8 cellular contexts compared by ENCODE assay signal in the genomic region with DNA sequence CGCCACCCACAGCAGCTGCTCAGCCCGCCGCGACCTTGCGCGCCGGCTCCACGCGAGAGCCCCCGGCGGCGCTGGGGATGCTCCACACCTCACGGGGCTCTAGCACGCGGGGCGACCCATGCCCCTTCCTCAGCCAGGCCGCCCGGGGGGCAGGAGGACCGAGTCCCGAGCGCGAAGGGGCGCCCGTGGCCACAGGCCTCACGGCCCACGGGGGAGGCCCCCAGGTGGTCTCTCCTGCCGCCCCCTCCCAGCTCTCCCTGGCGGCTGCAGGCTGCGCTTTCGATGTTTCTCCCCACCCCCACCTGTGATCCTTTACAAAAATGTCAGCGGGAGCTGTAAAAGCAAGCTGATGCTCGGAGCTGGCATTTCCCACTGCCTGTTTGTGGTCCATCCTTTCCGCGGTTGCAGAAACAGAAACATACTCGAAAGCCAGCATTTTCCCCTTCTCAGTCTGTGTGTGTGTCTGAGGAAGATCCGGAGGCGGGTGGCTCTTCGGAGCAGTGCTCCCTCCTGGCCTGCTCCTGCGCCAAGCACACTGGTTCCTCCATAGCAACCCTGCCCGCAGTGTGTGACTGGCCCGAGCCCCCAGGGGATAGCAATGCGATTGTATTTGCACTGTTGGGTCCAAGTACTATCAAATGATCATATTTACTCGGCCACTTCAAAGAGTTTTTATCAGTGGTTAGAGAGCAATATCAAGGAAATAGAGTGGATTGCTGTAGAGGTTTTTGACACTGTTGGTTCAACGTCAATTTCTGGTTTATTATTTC. TPM values are rescaled to one million over a fixed set of nuclear protein-coding genes. Genes with fewer than 3 reads are reported as not detected.
A peak's percentile ranks its signal among the peaks of the same experiment; 100 is the strongest.
DNase-seq lines count a peak whose midpoint lies in the region; ATAC-seq and TF ChIP-seq lines count a peak whose summit lies in the region.

No MANE protein-coding gene starts in this region.

- H3K27me3 ChIP-seq in RWPE2 (ENCODE audit: insufficient read depth, poor library complexity, severe bottlenecking) (peaks cover 35% of the 10 kb centered on the region), neuron (ENCODE audit: insufficient read depth, low read length) (no peaks in the 10 kb centered on the region)

- peak overlapping the region; percentile 97 for H2AFZ ChIP-seq in neuron (ENCODE audit: low read depth, low read length)

- H3K9me3 ChIP-seq in RWPE2 (ENCODE audit: severe bottlenecking) (no peaks in the 10 kb centered on the region), neuron (ENCODE audit: low read length) (peaks cover 12% of the 10 kb centered on the region)

- TF ChIP-seq CTCF in C4-2B (conservative IDR thresholded peaks at IDR 0.05) (peak; percentile 60), RWPE2 (IDR thresholded peaks at IDR 0.05; ENCODE audit: poor library complexity, severe bottlenecking) (peak; percentile 23), epithelial cell of esophagus (IDR thresholded peaks at IDR 0.05; ENCODE audit: insufficient read depth, low read depth, low read length, missing control alignments) (no peak)

- ATAC-seq in RWPE2 (ENCODE audit: low read depth) (no peak), GM21515 (IDR thresholded peaks at IDR 0.05; ENCODE audit: unreplicated experiment) (no peak), HG03139 (IDR thresholded peaks at IDR 0.05; ENCODE audit: unreplicated experiment) (no peak)

- peak; percentile 21 for DNase-seq in H4 (ENCODE audit: low spot score)
- no peak for DNase-seq in RWPE2 (ENCODE audit: low spot score)
- DNase-seq in epithelial cell of esophagus (ENCODE audit: low read depth): peak; percentile 17
- DNase-seq in stimulated activated naive CD4-positive, alpha-beta T cell treated with Interleukin-2 at 50 U/mL for 16 hours (lab: John Stamatoyannopoulos, UW): no peak

- H3K4me1 ChIP-seq in RWPE2 (ENCODE audit: insufficient read depth, poor library complexity, severe bottlenecking): no peaks in the 10 kb centered on the region
- peaks cover 20% of the 10 kb centered on the region for H3K4me1 ChIP-seq in neuron (ENCODE audit: insufficient read depth, low read length)

- H3K36me3 ChIP-seq in RWPE2 (ENCODE audit: low read depth) (no peaks in the 10 kb centered on the region), neuron (ENCODE audit: insufficient read depth, low read length) (no peaks in the 10 kb centered on the region)

- H3K27ac ChIP-seq in C4-2B (no peak overlapping the region), RWPE2 (ENCODE audit: poor library complexity, severe bottlenecking) (no peak overlapping the region)

- H3K4me3 ChIP-seq in RWPE2 (ENCODE audit: severe bottlenecking) (peak overlapping the region; percentile 37), epithelial cell of esophagus (ENCODE audit: low read length) (peak overlapping the region; percentile 51), neuron (ENCODE audit: low read length) (peak overlapping the region; percentile 66)

RNA-seq across cellular contexts. Expression of gene KIF26B, which starts 2.1 kb away (rescaled TPM):
- 14.3 and 14.7 TPM in 2 replicates for total RNA-seq in H4 (2014; rRNA removed; shearing (Covaris generic))

Comparison
In these comparisons a context has a peak if more than half of its experiments do, and no peak if none do; other contexts are left out.
1. DNase-seq: peak in H4 (single experiment) and epithelial cell of esophagus (single experiment); none in RWPE2 (single experiment) and stimulated activated naive CD4-positive, alpha-beta T cell treated with Interleukin-2 at 50 U/mL for 16 hours (single experiment).
2. Peak in every context shown above with its lines, with median percentiles within 50 percentile points of each other: H3K4me3 ChIP-seq.